Comparison of ENCODE assay signal across 9 cellular contexts in genomic region chr11:41461057-41461681, GRCh38. TPM values are rescaled to one million over a fixed set of nuclear protein-coding genes. Genes with fewer than 3 reads are reported as not detected.
DNase-seq lines count a peak whose midpoint lies in the region; ATAC-seq and TF ChIP-seq lines count a peak whose summit lies in the region.
"Had no signal": no experiment of that assay in that cellular context is flagged by ENCODE, and none has a peak within 500 bp of the region (broad histone marks: within the 10 kb centered on the region; RNA-seq: fewer than 3 reads in every experiment).

No MANE protein-coding gene starts in this region.

- DNase-seq in cardiac muscle cell (ENCODE audit: low read depth in 1 of 2, low spot score in 1 of 2) (peak in 1 of 2 donors; percentile 11), left ventricle myocardium superior (no peak), OCI-LY7 (ENCODE audit: low spot score) (peak; percentile 8), fibroblast of pulmonary artery (ENCODE audit: low read depth) (peak; percentile 25), upper lobe of right lung (no peak), retina (no peak), MG63 (no peak)
- no peak for DNase-seq in effector memory CD4-positive, alpha-beta T cell

- H3K4me3 ChIP-seq in cardiac muscle cell (no peak overlapping the region), OCI-LY7 (ENCODE audit: low read depth, low read length, poor library complexity, severe bottlenecking) (no peak overlapping the region), fibroblast of pulmonary artery (replicated peaks; ENCODE audit: low read depth, low read length) (no peak overlapping the region), upper lobe of right lung (no peak overlapping the region), MG63 (no peak overlapping the region)
- no peak overlapping the region for H3K4me3 ChIP-seq in effector memory CD4-positive, alpha-beta T cell (ENCODE audit: insufficient read depth, low read depth, low read length, poor library complexity, severe bottlenecking)
- H3K4me3 ChIP-seq: SK-N-MC had no signal

- ATAC-seq in left ventricle myocardium superior, result no peak
- no peak for ATAC-seq in upper lobe of right lung

- no peak overlapping the region for H2AFZ ChIP-seq in OCI-LY7 (ENCODE audit: low read length)

- H3K36me3 ChIP-seq in cardiac muscle cell (no peaks in the 10 kb centered on the region), OCI-LY7 (ENCODE audit: insufficient read depth, low read length) (no peaks in the 10 kb centered on the region), upper lobe of right lung (no peaks in the 10 kb centered on the region), MG63 (no peaks in the 10 kb centered on the region)
- H3K36me3 ChIP-seq in effector memory CD4-positive, alpha-beta T cell (ENCODE audit: control insufficient read depth, insufficient read depth, low read length), result no peaks in the 10 kb centered on the region

- no TSS peak for BruUV-seq in OCI-LY7 (replicated peaks; lab: Mats Ljungman, UMichigan)

- TF ChIP-seq CTCF in cardiac muscle cell (IDR thresholded peaks at IDR 0.05; ENCODE audit: low read depth, low read length) (peak; percentile 61), OCI-LY7 (conservative IDR thresholded peaks at IDR 0.05; ENCODE audit: low read length) (peak; percentile 87), fibroblast of pulmonary artery (IDR thresholded peaks at IDR 0.05; ENCODE audit: low read length, missing control alignments) (peak; percentile 68), upper lobe of right lung (IDR thresholded peaks at IDR 0.05) (peak; percentile 74)

- H3K9me2 ChIP-seq in OCI-LY7 (ENCODE audit: insufficient read depth, low read length), result no peaks in the 10 kb centered on the region

- no peaks in the 10 kb centered on the region for H3K9me3 ChIP-seq in cardiac muscle cell (ENCODE audit: low read depth)
- H3K9me3 ChIP-seq in OCI-LY7 (ENCODE audit: low read length), result no peaks in the 10 kb centered on the region
- no peaks in the 10 kb centered on the region for H3K9me3 ChIP-seq in upper lobe of right lung
- H3K9me3 ChIP-seq in MG63, result no peaks in the 10 kb centered on the region
- no peaks in the 10 kb centered on the region for H3K9me3 ChIP-seq in effector memory CD4-positive, alpha-beta T cell (ENCODE audit: control insufficient read depth, low read length)

- intact Hi-C loops in left ventricle myocardium superior (cut with micrococcal nuclease), result loop anchor here (10.0 kb wide), 1 partner anchor 1064 kb away; no protein-coding TSS in a partner anchor
- intact Hi-C loops in OCI-LY7 (cut with micrococcal nuclease; ENCODE audit: unreplicated experiment), result loop anchor here (1.0 kb wide), 1 partner anchor 1063 kb away; no protein-coding TSS in a partner anchor
- intact Hi-C loops in upper lobe of right lung (cut with DNase I), result no loop called here

- H3K4me1 ChIP-seq in cardiac muscle cell (ENCODE audit: low read depth) (no peaks in the 10 kb centered on the region), OCI-LY7 (ENCODE audit: insufficient read depth, low read length, poor library complexity, severe bottlenecking) (no peaks in the 10 kb centered on the region), upper lobe of right lung (no peaks in the 10 kb centered on the region)
- no peaks in the 10 kb centered on the region for H3K4me1 ChIP-seq in effector memory CD4-positive, alpha-beta T cell (ENCODE audit: control insufficient read depth, insufficient read depth, low read length, poor library complexity, severe bottlenecking)

- CTCF ChIA-PET in OCI-LY7 (lab: Charles Lee; ENCODE audit: unreplicated experiment), result no interaction called here

- H3K27ac ChIP-seq in cardiac muscle cell, result no peak overlapping the region
- no peak overlapping the region for H3K27ac ChIP-seq in OCI-LY7 (ENCODE audit: low read depth, low read length, poor library complexity, severe bottlenecking)
- no peak overlapping the region for H3K27ac ChIP-seq in upper lobe of right lung
- no peak overlapping the region for H3K27ac ChIP-seq in effector memory CD4-positive, alpha-beta T cell (ENCODE audit: insufficient read depth, low read length, poor library complexity, severe bottlenecking)
- H3K27ac ChIP-seq: SK-N-MC had no signal

- H3K4me2 ChIP-seq in OCI-LY7 (ENCODE audit: low read length), result no peak overlapping the region

- POLR2A ChIA-PET in OCI-LY7 (lab: Charles Lee), result interaction anchor here (0.5 kb wide), 1 partner anchor 529 kb away, joined by 3 read pairs; no protein-coding TSS in a partner anchor

- no peaks in the 10 kb centered on the region for H4K20me1 ChIP-seq in OCI-LY7 (ENCODE audit: insufficient read depth, low read length)

- no peaks in the 10 kb centered on the region for H3K27me3 ChIP-seq in cardiac muscle cell
- H3K27me3 ChIP-seq in upper lobe of right lung, result peaks cover 14% of the 10 kb centered on the region
- H3K27me3 ChIP-seq in MG63, result no peaks in the 10 kb centered on the region
- no peaks in the 10 kb centered on the region for H3K27me3 ChIP-seq in effector memory CD4-positive, alpha-beta T cell (replicated peaks; ENCODE audit: control insufficient read depth, insufficient read depth, low read length, poor library complexity, severe bottlenecking)

- H3K79me2 ChIP-seq in OCI-LY7 (ENCODE audit: insufficient read depth, low read depth, low read length), result no peaks in the 10 kb centered on the region

RNA-seq across cellular contexts. Expression of gene LRRC4C, which starts 1.7 kb away (rescaled TPM):
- total RNA-seq in cardiac muscle cell, result 0.77 and 2.2 TPM in 2 replicates
- 0.66 and 0.70 TPM in 2 replicates for polyA plus RNA-seq in cardiac muscle cell
- total RNA-seq in left ventricle myocardium superior, result 0.57 TPM
- not detected in 2 replicates for total RNA-seq in OCI-LY7 (2014; rRNA removed; shearing (Covaris generic))
- total RNA-seq in OCI-LY7 (2022), result not detected in 2 replicates
- 2.2 TPM for total RNA-seq in upper lobe of right lung
- total RNA-seq in MG63 (2014; rRNA removed; shearing (Covaris generic); ENCODE audit: low replicate concordance), result not detected in 2 replicates

Comparison
In these comparisons a context has a peak if more than half of its experiments do, and no peak if none do; other contexts are left out.
1. DNase-seq: peak in OCI-LY7 (single experiment) and fibroblast of pulmonary artery (single experiment); none in left ventricle myocardium superior (single experiment), upper lobe of right lung (single experiment), retina (single experiment), MG63 (single experiment) and effector memory CD4-positive, alpha-beta T cell (0 of 3).
2. Peak in every context shown above with its lines, with median percentiles within 50 percentile points of each other: CTCF ChIP-seq.